8 cellular contexts compared by ENCODE assay signal in genomic region chr10:117168135-117168674, GRCh38. TPM values are rescaled to one million over a fixed set of nuclear protein-coding genes. Genes with fewer than 3 reads are reported as not detected.
A peak's percentile ranks its signal among the peaks of the same experiment; 100 is the strongest.
DNase-seq lines count a peak whose midpoint lies in the region; ATAC-seq lines count a peak whose summit lies in the region.

No MANE protein-coding gene starts in this region.

- H3K4me1 ChIP-seq in CD4-positive, alpha-beta memory T cell (ENCODE audit: insufficient read depth, low read length) = peaks cover 25% of the 10 kb centered on the region

- H3K36me3 ChIP-seq in CD4-positive, alpha-beta memory T cell (ENCODE audit: insufficient read depth, low read length) = no peaks in the 10 kb centered on the region

- H3K27ac ChIP-seq in CD4-positive, alpha-beta memory T cell (ENCODE audit: low read depth, low read length) = no peak overlapping the region

- H3K4me3 ChIP-seq in CD4-positive, alpha-beta memory T cell (ENCODE audit: low read length in 2 of 2) = no peak overlapping the region

- CTCF ChIA-PET in CD4-positive, alpha-beta memory T cell (lab: Charles Lee; ENCODE audit: partially characterized antibody) = interaction anchor here (0.9 to 5.7 kb wide), 15 partner anchors 7 to 380 kb away, joined by 3 to 55 read pairs (median 4); partner anchors contain the start of gene SHTN1

- DNase-seq in CD4-positive, alpha-beta memory T cell = peak; percentile 48 to 69 (median 68)
- DNase-seq in SK-N-DZ (ENCODE audit: low spot score) = peak; percentile 51
- peak in 1 of 2 donors; percentile 88 for DNase-seq in activated naive CD4-positive, alpha-beta T cell treated with anti-CD3 and anti-CD28 coated beads, Interleukin-2, amount 50 U/mL, for 72 hours (ENCODE audit: low spot score in 2 of 2)
- peak; percentile 82 for DNase-seq in cardiac septum (ENCODE audit: low spot score)
- DNase-seq in posterior vena cava (ENCODE audit: low spot score) = peak; percentile 88
- DNase-seq in dedifferentiated amniotic fluid mesenchymal stem cell (ENCODE audit: extremely low spot score) = no peak

- H3K27ac Mint-ChIP-seq in CD4-positive, alpha-beta memory T cell = peak overlapping the region in 1 of 7 donors; percentile 43
- H3K27ac Mint-ChIP-seq in activated naive CD4-positive, alpha-beta T cell treated with anti-CD3 and anti-CD28 coated beads, Interleukin-2, amount 50 U/mL, for 72 hours = no peak overlapping the region

- intact Hi-C loops in CD4-positive, alpha-beta memory T cell (cut with micrococcal nuclease) = loop anchor here (5.0 kb wide), 1 partner anchor 879 kb away; the partner anchor contains the start of gene RAB11FIP2
- intact Hi-C loops in cardiac septum (cut with DNase I) = loop anchor here (5.0 kb wide), 1 partner anchor 486 kb away; no protein-coding TSS in a partner anchor
- intact Hi-C loops in posterior vena cava (cut with DNase I) = loop anchor here in 1 of 2 donors (5.0 kb wide), 1 partner anchor 371 kb away; no protein-coding TSS in a partner anchor

- ATAC-seq in GM19397 (IDR thresholded peaks at IDR 0.05; ENCODE audit: unreplicated experiment) (peak; percentile 87), HG03469 (IDR thresholded peaks at IDR 0.05; ENCODE audit: unreplicated experiment) (peak; percentile 75)
- ATAC-seq in activated naive CD4-positive, alpha-beta T cell treated with anti-CD3 and anti-CD28 coated beads, Interleukin-2, amount 50 U/mL, for 72 hours = peak; percentile 86 to 94

- H3K36me3 Mint-ChIP-seq in CD4-positive, alpha-beta memory T cell = no peaks in the 10 kb centered on the region
- peaks cover 0 to 12% of the 10 kb centered on the region in 2 donors for H3K36me3 Mint-ChIP-seq in activated naive CD4-positive, alpha-beta T cell treated with anti-CD3 and anti-CD28 coated beads, Interleukin-2, amount 50 U/mL, for 72 hours

- H3K9me3 Mint-ChIP-seq in CD4-positive, alpha-beta memory T cell = peaks cover 0 to 5% (median 0%) of the 10 kb centered on the region in 8 donors
- no peaks in the 10 kb centered on the region for H3K9me3 Mint-ChIP-seq in activated naive CD4-positive, alpha-beta T cell treated with anti-CD3 and anti-CD28 coated beads, Interleukin-2, amount 50 U/mL, for 72 hours

- H3K9me3 ChIP-seq in CD4-positive, alpha-beta memory T cell (ENCODE audit: control insufficient read depth in 1 of 2, low read length in 2 of 2) = no peaks in the 10 kb centered on the region

- peak overlapping the region in 6 of 8 donors; percentile 40 to 80 (median 70) for H3K4me3 Mint-ChIP-seq in CD4-positive, alpha-beta memory T cell

- peaks cover 64% of the 10 kb centered on the region for H3K27me3 ChIP-seq in CD4-positive, alpha-beta memory T cell (ENCODE audit: insufficient read depth, low read length)

- POLR2A ChIA-PET in CD4-positive, alpha-beta memory T cell (lab: Charles Lee; ENCODE audit: partially characterized antibody) = no interaction called here

- peaks cover 16 to 44% (median 31%) of the 10 kb centered on the region in 4 donors for H3K4me1 Mint-ChIP-seq in CD4-positive, alpha-beta memory T cell

- peaks cover 66 to 68% of the 10 kb centered on the region in 2 donors for H3K27me3 Mint-ChIP-seq in CD4-positive, alpha-beta memory T cell

RNA-seq across cellular contexts. Expression of gene KCNK18, which starts 29.1 kb away (rescaled TPM):
- total RNA-seq in CD4-positive, alpha-beta memory T cell = not detected
- not detected for polyA plus RNA-seq in CD4-positive, alpha-beta memory T cell
- not detected in 2 replicates for polyA plus RNA-seq in SK-N-DZ (2014; cell fraction: cytosol; rRNA removed)
- not detected in 2 replicates for polyA plus RNA-seq in SK-N-DZ (2014; cell fraction: nucleus; rRNA removed)
- not detected for total RNA-seq in activated naive CD4-positive, alpha-beta T cell treated with anti-CD3 and anti-CD28 coated beads, Interleukin-2, amount 50 U/mL, for 72 hours
- total RNA-seq in cardiac septum = not detected
- not detected for total RNA-seq in posterior vena cava

RNA-seq across cellular contexts. Expression of gene VAX1, which starts 30.1 kb away (rescaled TPM):
- total RNA-seq in CD4-positive, alpha-beta memory T cell = not detected
- polyA plus RNA-seq in CD4-positive, alpha-beta memory T cell = not detected
- not detected in 2 replicates for polyA plus RNA-seq in SK-N-DZ (2014; cell fraction: cytosol; rRNA removed)
- polyA plus RNA-seq in SK-N-DZ (2014; cell fraction: nucleus; rRNA removed) = not detected in 2 replicates
- not detected for total RNA-seq in activated naive CD4-positive, alpha-beta T cell treated with anti-CD3 and anti-CD28 coated beads, Interleukin-2, amount 50 U/mL, for 72 hours
- total RNA-seq in cardiac septum = not detected
- total RNA-seq in posterior vena cava = not detected
